8 cellular contexts compared by ENCODE assay signal in the genomic region with DNA sequence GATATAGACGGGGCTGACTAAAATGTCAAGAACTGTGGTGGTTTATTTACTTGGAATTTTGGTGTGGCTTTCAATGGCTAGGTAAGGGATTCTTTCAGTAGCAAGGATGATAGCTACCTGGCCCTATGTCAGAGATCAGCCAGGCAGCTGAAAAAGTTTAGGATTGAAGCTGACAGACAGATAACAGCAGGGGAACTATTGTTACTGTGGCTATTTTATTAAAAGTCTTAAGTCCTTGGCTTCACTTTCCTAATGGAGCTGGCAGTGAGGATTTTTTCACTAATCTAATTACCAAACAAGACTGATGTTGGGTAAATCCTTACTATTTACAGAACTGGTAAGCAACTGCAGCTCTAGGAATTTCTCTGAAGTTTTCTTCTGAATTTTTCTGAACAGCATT.
"Had no signal": no experiment of that assay in that cellular context is flagged by ENCODE, and none has a peak within 500 bp of the region (broad histone marks: within the 10 kb centered on the region; RNA-seq: fewer than 3 reads in every experiment).

No MANE protein-coding gene starts in this region.

- DNase-seq: GM23248, GOT3, H7, HCEC 1CT, IMR-90, KG1 had no signal

- H3K4me3 ChIP-seq: GM23248, K562 had no signal

- H3K27ac ChIP-seq: GM23248, HL-60 had no signal

- H2AFZ ChIP-seq: GM23248 had no signal

- ATAC-seq: K562 had no signal

- H3K9ac ChIP-seq: GM23248 had no signal
